Comparison of ENCODE assay signal across 1 cellular context in genomic region chr10:17984056-17984455, GRCh38.
TF ChIP-seq lines count a peak whose summit lies in the region.

No MANE protein-coding gene starts in this region.

TF ChIP-seq in GM23338, 12 proteins besides CTCF, POLR2A, EP300 and RAD21 (continued from another document):
- TF ChIP-seq, protein P1, sequence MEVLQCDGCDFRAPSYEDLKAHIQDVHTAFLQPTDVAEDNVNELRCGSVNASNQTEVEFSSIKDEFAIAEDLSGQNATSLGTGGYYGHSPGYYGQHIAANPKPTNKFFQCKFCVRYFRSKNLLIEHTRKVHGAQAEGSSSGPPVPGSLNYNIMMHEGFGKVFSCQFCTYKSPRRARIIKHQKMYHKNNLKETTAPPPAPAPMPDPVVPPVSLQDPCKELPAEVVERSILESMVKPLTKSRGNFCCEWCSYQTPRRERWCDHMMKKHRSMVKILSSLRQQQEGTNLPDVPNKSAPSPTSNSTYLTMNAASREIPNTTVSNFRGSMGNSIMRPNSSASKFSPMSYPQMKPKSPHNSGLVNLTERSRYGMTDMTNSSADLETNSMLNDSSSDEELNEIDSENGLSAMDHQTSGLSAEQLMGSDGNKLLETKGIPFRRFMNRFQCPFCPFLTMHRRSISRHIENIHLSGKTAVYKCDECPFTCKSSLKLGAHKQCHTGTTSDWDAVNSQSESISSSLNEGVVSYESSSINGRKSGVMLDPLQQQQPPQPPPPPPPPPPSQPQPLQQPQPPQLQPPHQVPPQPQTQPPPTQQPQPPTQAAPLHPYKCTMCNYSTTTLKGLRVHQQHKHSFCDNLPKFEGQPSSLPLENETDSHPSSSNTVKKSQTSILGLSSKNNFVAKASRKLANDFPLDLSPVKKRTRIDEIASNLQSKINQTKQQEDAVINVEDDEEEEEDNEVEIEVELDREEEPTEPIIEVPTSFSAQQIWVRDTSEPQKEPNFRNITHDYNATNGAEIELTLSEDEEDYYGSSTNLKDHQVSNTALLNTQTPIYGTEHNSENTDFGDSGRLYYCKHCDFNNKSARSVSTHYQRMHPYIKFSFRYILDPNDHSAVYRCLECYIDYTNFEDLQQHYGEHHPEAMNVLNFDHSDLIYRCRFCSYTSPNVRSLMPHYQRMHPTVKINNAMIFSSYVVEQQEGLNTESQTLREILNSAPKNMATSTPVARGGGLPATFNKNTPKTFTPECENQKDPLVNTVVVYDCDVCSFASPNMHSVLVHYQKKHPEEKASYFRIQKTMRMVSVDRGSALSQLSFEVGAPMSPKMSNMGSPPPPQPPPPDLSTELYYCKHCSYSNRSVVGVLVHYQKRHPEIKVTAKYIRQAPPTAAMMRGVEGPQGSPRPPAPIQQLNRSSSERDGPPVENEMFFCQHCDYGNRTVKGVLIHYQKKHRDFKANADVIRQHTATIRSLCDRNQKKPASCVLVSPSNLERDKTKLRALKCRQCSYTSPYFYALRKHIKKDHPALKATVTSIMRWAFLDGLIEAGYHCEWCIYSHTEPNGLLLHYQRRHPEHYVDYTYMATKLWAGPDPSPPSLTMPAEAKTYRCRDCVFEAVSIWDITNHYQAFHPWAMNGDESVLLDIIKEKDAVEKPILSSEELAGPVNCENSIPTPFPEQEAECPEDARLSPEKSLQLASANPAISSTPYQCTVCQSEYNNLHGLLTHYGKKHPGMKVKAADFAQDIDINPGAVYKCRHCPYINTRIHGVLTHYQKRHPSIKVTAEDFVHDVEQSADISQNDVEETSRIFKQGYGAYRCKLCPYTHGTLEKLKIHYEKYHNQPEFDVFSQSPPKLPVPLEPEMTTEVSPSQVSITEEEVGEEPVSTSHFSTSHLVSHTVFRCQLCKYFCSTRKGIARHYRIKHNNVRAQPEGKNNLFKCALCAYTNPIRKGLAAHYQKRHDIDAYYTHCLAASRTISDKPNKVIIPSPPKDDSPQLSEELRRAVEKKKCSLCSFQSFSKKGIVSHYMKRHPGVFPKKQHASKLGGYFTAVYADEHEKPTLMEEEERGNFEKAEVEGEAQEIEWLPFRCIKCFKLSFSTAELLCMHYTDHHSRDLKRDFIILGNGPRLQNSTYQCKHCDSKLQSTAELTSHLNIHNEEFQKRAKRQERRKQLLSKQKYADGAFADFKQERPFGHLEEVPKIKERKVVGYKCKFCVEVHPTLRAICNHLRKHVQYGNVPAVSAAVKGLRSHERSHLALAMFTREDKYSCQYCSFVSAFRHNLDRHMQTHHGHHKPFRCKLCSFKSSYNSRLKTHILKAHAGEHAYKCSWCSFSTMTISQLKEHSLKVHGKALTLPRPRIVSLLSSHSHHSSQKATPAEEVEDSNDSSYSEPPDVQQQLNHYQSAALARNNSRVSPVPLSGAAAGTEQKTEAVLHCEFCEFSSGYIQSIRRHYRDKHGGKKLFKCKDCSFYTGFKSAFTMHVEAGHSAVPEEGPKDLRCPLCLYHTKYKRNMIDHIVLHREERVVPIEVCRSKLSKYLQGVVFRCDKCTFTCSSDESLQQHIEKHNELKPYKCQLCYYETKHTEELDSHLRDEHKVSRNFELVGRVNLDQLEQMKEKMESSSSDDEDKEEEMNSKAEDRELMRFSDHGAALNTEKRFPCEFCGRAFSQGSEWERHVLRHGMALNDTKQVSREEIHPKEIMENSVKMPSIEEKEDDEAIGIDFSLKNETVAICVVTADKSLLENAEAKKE (CRISPR knock-in tag; IDR thresholded peaks at IDR 0.05), result no peak
- TF ChIP-seq ZNF331 (CRISPR knock-in tag; IDR thresholded peaks at IDR 0.05; ENCODE audit: low read depth) (no peak), CREB1 (CRISPR knock-in tag; IDR thresholded peaks at IDR 0.05; ENCODE audit: low read depth) (no peak), JUNB (IDR thresholded peaks at IDR 0.05; ENCODE audit: unreplicated experiment) (no peak), POLR2AphosphoS5 (IDR thresholded peaks at IDR 0.05; ENCODE audit: low read depth) (no peak), EZH2 (IDR thresholded peaks at IDR 0.05; ENCODE audit: low read depth, unreplicated experiment) (no peak), STAT1 (IDR thresholded peaks at IDR 0.05; ENCODE audit: unreplicated experiment) (no peak), ZNF114 (CRISPR knock-in tag; IDR thresholded peaks at IDR 0.05) (no peak)
- TF ChIP-seq, protein P2, sequence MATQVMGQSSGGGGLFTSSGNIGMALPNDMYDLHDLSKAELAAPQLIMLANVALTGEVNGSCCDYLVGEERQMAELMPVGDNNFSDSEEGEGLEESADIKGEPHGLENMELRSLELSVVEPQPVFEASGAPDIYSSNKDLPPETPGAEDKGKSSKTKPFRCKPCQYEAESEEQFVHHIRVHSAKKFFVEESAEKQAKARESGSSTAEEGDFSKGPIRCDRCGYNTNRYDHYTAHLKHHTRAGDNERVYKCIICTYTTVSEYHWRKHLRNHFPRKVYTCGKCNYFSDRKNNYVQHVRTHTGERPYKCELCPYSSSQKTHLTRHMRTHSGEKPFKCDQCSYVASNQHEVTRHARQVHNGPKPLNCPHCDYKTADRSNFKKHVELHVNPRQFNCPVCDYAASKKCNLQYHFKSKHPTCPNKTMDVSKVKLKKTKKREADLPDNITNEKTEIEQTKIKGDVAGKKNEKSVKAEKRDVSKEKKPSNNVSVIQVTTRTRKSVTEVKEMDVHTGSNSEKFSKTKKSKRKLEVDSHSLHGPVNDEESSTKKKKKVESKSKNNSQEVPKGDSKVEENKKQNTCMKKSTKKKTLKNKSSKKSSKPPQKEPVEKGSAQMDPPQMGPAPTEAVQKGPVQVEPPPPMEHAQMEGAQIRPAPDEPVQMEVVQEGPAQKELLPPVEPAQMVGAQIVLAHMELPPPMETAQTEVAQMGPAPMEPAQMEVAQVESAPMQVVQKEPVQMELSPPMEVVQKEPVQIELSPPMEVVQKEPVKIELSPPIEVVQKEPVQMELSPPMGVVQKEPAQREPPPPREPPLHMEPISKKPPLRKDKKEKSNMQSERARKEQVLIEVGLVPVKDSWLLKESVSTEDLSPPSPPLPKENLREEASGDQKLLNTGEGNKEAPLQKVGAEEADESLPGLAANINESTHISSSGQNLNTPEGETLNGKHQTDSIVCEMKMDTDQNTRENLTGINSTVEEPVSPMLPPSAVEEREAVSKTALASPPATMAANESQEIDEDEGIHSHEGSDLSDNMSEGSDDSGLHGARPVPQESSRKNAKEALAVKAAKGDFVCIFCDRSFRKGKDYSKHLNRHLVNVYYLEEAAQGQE (IDR thresholded peaks at IDR 0.05; ENCODE audit: unreplicated experiment), result no peak
